Comparison of ENCODE assay signal across 18 cellular contexts in the genomic region with DNA sequence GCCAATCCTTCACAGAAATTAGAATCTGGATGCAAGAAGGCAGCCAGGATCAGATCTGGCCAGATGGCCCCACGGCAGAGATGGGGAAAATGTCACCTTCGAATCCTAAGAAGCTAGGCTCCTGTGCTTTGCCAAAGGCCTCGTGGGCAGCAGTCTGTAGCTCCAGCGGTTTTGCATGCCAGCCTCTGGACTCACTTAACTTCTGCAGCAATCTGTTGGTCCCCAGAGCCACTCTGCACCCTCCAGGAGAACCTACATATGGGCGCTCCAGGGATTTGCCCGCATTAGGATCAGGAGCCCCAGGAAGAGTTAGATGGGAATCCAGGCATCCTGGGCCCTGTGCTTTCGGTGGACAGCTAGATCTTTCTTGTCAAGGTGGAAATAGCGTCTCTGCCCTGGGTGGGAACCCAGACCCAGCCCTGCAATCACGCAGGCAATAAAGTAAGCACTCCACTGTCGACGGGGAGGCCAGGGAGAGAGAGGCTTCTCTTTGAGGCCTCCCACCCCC. TPM values are rescaled to one million over a fixed set of nuclear protein-coding genes. Genes with fewer than 3 reads are reported as not detected.
DNase-seq lines count a peak whose midpoint lies in the region; ATAC-seq, FAIRE-seq and TF ChIP-seq lines count a peak whose summit lies in the region.
"Had no signal": no experiment of that assay in that cellular context is flagged by ENCODE, and none has a peak within 500 bp of the region (broad histone marks: within the 10 kb centered on the region; RNA-seq: fewer than 3 reads in every experiment).

No MANE protein-coding gene starts in this region.

- no peak overlapping the region for H2AFZ ChIP-seq in HepG2 (ENCODE audit: low read length)

- H3K4me1 Mint-ChIP-seq in activated T-helper 17 cell treated with anti-CD3 and anti-CD28 coated beads, Interleukin-2, amount 50 U/mL, for 72 hours = peaks cover 5% of the 10 kb centered on the region
- H3K4me1 Mint-ChIP-seq in naive B cell (peaks cover 14 to 36% (median 24%) of the 10 kb centered on the region in 3 donors), type B pancreatic cell (ENCODE audit: unreplicated experiment) (peaks cover 10% of the 10 kb centered on the region)

- CTCF ChIA-PET in HepG2 (lab: Yijun Ruan, JAX; ENCODE audit: low intra/inter-chr PET ratio, low total read pairs) = interaction anchor here (2.2 kb wide), 1 partner anchor 711 kb away, joined by 14 read pairs; no protein-coding TSS in a partner anchor

- H3K9me3 ChIP-seq in HepG2 (ENCODE audit: low read length) (no peaks in the 10 kb centered on the region), right lobe of liver (no peaks in the 10 kb centered on the region)
- H3K9me3 ChIP-seq: Peyer's patch had no signal

- peak overlapping the region; percentile 80 for H3K4me2 ChIP-seq in HepG2 (ENCODE audit: low read depth, low read length)

- peaks cover 0 to 80% of the 10 kb centered on the region in 2 experiments for H3K27me3 ChIP-seq in HepG2 (ENCODE audit: control insufficient read depth in 1 of 2, insufficient read depth in 2 of 2, low read length in 2 of 2)
- H3K27me3 ChIP-seq in right lobe of liver = peaks cover 21 to 40% of the 10 kb centered on the region in 2 donors

- TF ChIP-seq POLR2A in HepG2 (IDR thresholded peaks at IDR 0.05; ENCODE audit: insufficient read depth in 1 of 2, low read depth in 2 of 2, low read length in 2 of 2) (no peak), right lobe of liver (IDR thresholded peaks at IDR 0.05) (no peak)

- H3K27ac Mint-ChIP-seq in activated T-helper 17 cell treated with anti-CD3 and anti-CD28 coated beads, Interleukin-2, amount 50 U/mL, for 72 hours = no peak overlapping the region
- peak overlapping the region in 1 of 6 donors; percentile 64 for H3K27ac Mint-ChIP-seq in naive B cell
- no peak overlapping the region for H3K27ac Mint-ChIP-seq in type B pancreatic cell
- H3K27ac Mint-ChIP-seq: activated CD4-positive, alpha-beta memory T cell treated with anti-CD3 and anti-CD28 coated beads, Interleukin-2, amount 10 ng/mL, durations not matched to agents 7 days and 5 days; activated naive CD4-positive, alpha-beta T cell treated with anti-CD3 and anti-CD28 coated beads, Interleukin-2, amount 50 U/mL, for 72 hours; CD14-positive monocyte had no signal

- DNase-seq in HepG2 (ENCODE audit: low spot score) (no peak), right lobe of liver (no peak), naive B cell (no peak), type B pancreatic cell (ENCODE audit: extremely low spot score, unreplicated experiment) (no peak), NCI-H1417 treated with DMSO at 0.1 percent for 48 hours (lab: John Stamatoyannopoulos, UW) (no peak)
- DNase-seq: NCI-H1930, NCI-H345 had no signal

- H3K4me1 ChIP-seq in HepG2 (ENCODE audit: insufficient read depth, low read length) (peaks cover 15% of the 10 kb centered on the region), right lobe of liver (peaks cover 0 to 17% (median 3%) of the 10 kb centered on the region in 4 donors)

- no peak for TF ChIP-seq CTCF in HepG2 (CRISPR knock-in tag; IDR thresholded peaks at IDR 0.05)
- TF ChIP-seq CTCF in right lobe of liver (IDR thresholded peaks at IDR 0.05) = no peak
- TF ChIP-seq CTCF in type B pancreatic cell (conservative IDR thresholded peaks at IDR 0.05) = no peak

- TF ChIP-seq EP300 in HepG2 (IDR thresholded peaks at IDR 0.05; ENCODE audit: low read depth in 2 of 2, low read length in 2 of 2) (no peak), HepG2 (CRISPR knock-in tag; IDR thresholded peaks at IDR 0.05; ENCODE audit: borderline replicate concordance) (no peak)

- no peaks in the 10 kb centered on the region for H3K36me3 ChIP-seq in HepG2 (replicated peaks in 1 of 2; ENCODE audit: control insufficient read depth in 1 of 2, insufficient read depth in 2 of 2, low read length in 2 of 2)
- H3K36me3 ChIP-seq in right lobe of liver = no peaks in the 10 kb centered on the region
- H3K36me3 ChIP-seq: Peyer's patch had no signal

- no peak overlapping the region for H3K27ac ChIP-seq in HepG2 (ENCODE audit: extremely low read length, insufficient read depth, low read length)
- H3K27ac ChIP-seq in right lobe of liver = no peak overlapping the region

- H3K79me2 ChIP-seq in HepG2 (ENCODE audit: insufficient read depth, low read length) = no peaks in the 10 kb centered on the region

- H3K9ac ChIP-seq in HepG2 (ENCODE audit: insufficient read depth, low read depth, low read length) = no peak overlapping the region

- H3K27me3 Mint-ChIP-seq in activated T-helper 17 cell treated with anti-CD3 and anti-CD28 coated beads, Interleukin-2, amount 50 U/mL, for 72 hours = peaks cover 72% of the 10 kb centered on the region
- peaks cover 89 to 97% (median 96%) of the 10 kb centered on the region in 3 donors for H3K27me3 Mint-ChIP-seq in naive B cell
- H3K27me3 Mint-ChIP-seq in type B pancreatic cell = peaks cover 99% of the 10 kb centered on the region

- in situ Hi-C loops in HepG2 (cut with HindIII; ENCODE audit: extremely low pct_ligation_motif_present, low pct_unique_long_range_greater_than_20kb) = loop anchor here (10.0 kb wide), 1 partner anchor 365 kb away; no protein-coding TSS in a partner anchor

- no peak; the same call in 2 of the 3 replicates for ATAC-seq in HepG2
- ATAC-seq in right lobe of liver = no peak
- ATAC-seq in activated T-helper 17 cell treated with anti-CD3 and anti-CD28 coated beads, Interleukin-2, amount 50 U/mL, for 72 hours (replicated peaks) = no peak
- no peak for ATAC-seq in naive B cell (ENCODE audit: low read depth in 2 of 2)
- ATAC-seq in HG03469 (IDR thresholded peaks at IDR 0.05; ENCODE audit: unreplicated experiment) = no peak
- no peak for ATAC-seq in HG02973 (IDR thresholded peaks at IDR 0.05; ENCODE audit: unreplicated experiment)

- POLR2A ChIA-PET in HepG2 (lab: Yijun Ruan, JAX) = no interaction called here

- H3K4me3 Mint-ChIP-seq in activated T-helper 17 cell treated with anti-CD3 and anti-CD28 coated beads, Interleukin-2, amount 50 U/mL, for 72 hours = peak overlapping the region; percentile 40
- peak overlapping the region in 5 of 8 donors; percentile 61 to 87 (median 69) for H3K4me3 Mint-ChIP-seq in naive B cell
- peak overlapping the region; percentile 78 for H3K4me3 Mint-ChIP-seq in type B pancreatic cell
- H3K4me3 Mint-ChIP-seq: activated CD4-positive, alpha-beta memory T cell treated with anti-CD3 and anti-CD28 coated beads, Interleukin-2, amount 10 ng/mL, durations not matched to agents 7 days and 5 days had no signal

- no peaks in the 10 kb centered on the region for H3K36me3 Mint-ChIP-seq in activated T-helper 17 cell treated with anti-CD3 and anti-CD28 coated beads, Interleukin-2, amount 50 U/mL, for 72 hours (ENCODE audit: low read depth)
- H3K36me3 Mint-ChIP-seq in naive B cell (peaks cover 2 to 5% of the 10 kb centered on the region in 2 donors), type B pancreatic cell (no peaks in the 10 kb centered on the region)
- H3K36me3 Mint-ChIP-seq: activated naive CD4-positive, alpha-beta T cell treated with anti-CD3 and anti-CD28 coated beads, Interleukin-2, amount 50 U/mL, for 72 hours had no signal

- no peaks in the 10 kb centered on the region for H4K20me1 ChIP-seq in HepG2 (ENCODE audit: insufficient read depth, low read length)

- H3K4me3 ChIP-seq in HepG2 (replicated peaks in 1 of 3; ENCODE audit: insufficient read depth in 1 of 3, low read depth in 2 of 3, low read length in 3 of 3) (peak overlapping the region in 1 of 3 experiments; percentile 56; a peak in 1 of 6 replicates), right lobe of liver (peak overlapping the region in 1 of 3 donors; percentile 41)

- no peak for FAIRE-seq in HepG2 (lab: Jason Lieb, UNC)

- no peaks in the 10 kb centered on the region for H3K9me3 Mint-ChIP-seq in activated T-helper 17 cell treated with anti-CD3 and anti-CD28 coated beads, Interleukin-2, amount 50 U/mL, for 72 hours
- H3K9me3 Mint-ChIP-seq in naive B cell = peaks cover 0 to 14% (median 1%) of the 10 kb centered on the region in 7 donors
- no peaks in the 10 kb centered on the region for H3K9me3 Mint-ChIP-seq in type B pancreatic cell
- H3K9me3 Mint-ChIP-seq: activated CD4-positive, alpha-beta memory T cell treated with anti-CD3 and anti-CD28 coated beads, Interleukin-2, amount 10 ng/mL, durations not matched to agents 7 days and 5 days; activated naive CD4-positive, alpha-beta T cell treated with anti-CD3 and anti-CD28 coated beads, Interleukin-2, amount 50 U/mL, for 72 hours had no signal

- WGBS in HepG2 (ENCODE audit: low lambda C conversion rate) = 27% methylated on average over 8 of the region's 11 CpGs
- WGBS in right lobe of liver (ENCODE audit: insufficient coverage, low coverage, low lambda C conversion rate, missing lambda C conversion rate) = 83% methylated on average over 1 of the region's 11 CpGs

- BruUV-seq in HepG2 (replicated peaks; lab: Mats Ljungman, UMichigan) = no TSS peak

- intact Hi-C loops in HepG2 (cut with micrococcal nuclease; ENCODE audit: unreplicated experiment) = loop anchor here (5.0 kb wide), 1 partner anchor 812 kb away; no protein-coding TSS in a partner anchor
- intact Hi-C loops in right lobe of liver (cut with DNase I) = loop anchor here in 1 of 2 donors (10.0 kb wide), 1 partner anchor 815 kb away; no protein-coding TSS in a partner anchor

- no peak for TF ChIP-seq RAD21 in HepG2 (CRISPR knock-in tag; IDR thresholded peaks at IDR 0.05)

RNA-seq across cellular contexts. Expression of a gene that starts 10.1 kb away (rescaled TPM):
- total RNA-seq in HepG2 (2016; rRNA removed; fragmentation: Illumina TruSeq; extraction: Trizol) = 0.04 TPM in 2 replicates
- total RNA-seq in HepG2 (2016; cell fraction: cytosol; rRNA removed; fragmentation: Illumina TruSeq; extraction: Trizol; ENCODE audit: low read depth) = not detected in 2 replicates
- total RNA-seq in HepG2 (2016; cell fraction: insoluble cytoplasmic fraction; rRNA removed; fragmentation: Illumina TruSeq; extraction: Trizol) = 0.02 TPM in 1 of 2 replicates, not detected in the other
- total RNA-seq in HepG2 (2016; cell fraction: membrane; rRNA removed; fragmentation: Illumina TruSeq; extraction: Trizol) = 0.03 TPM in 1 of 2 replicates, not detected in the other
- total RNA-seq in HepG2 (2016; cell fraction: nucleus; rRNA removed; fragmentation: Illumina TruSeq; extraction: Trizol) = not detected in 2 replicates
- 0.01 TPM in 1 of 2 replicates, not detected in the other for polyA plus RNA-seq in HepG2 (2011; rRNA removed)
- not detected in 2 replicates for polyA plus RNA-seq in HepG2 (2011; cell fraction: cytosol; rRNA removed)
- polyA plus RNA-seq in HepG2 (2011; cell fraction: nucleus; rRNA removed) = not detected in 2 replicates
- polyA plus RNA-seq in HepG2 (2012) = not detected in 2 replicates
- not detected in 2 replicates for polyA plus RNA-seq in HepG2 (2016; cell fraction: cytosol; fragmentation: Illumina TruSeq; extraction: Trizol; ENCODE audit: low read depth)
- polyA plus RNA-seq in HepG2 (2016; cell fraction: insoluble cytoplasmic fraction; fragmentation: Illumina TruSeq; extraction: Trizol; ENCODE audit: low read depth) = not detected in 2 replicates
- polyA plus RNA-seq in HepG2 (2016; cell fraction: membrane; fragmentation: Illumina TruSeq; extraction: Trizol; ENCODE audit: low read depth) = not detected in 2 replicates
- polyA plus RNA-seq in HepG2 (2016; cell fraction: nucleus; fragmentation: Illumina TruSeq; extraction: Trizol; ENCODE audit: insufficient read depth, low read depth) = 0.11 TPM in 1 of 2 replicates, not detected in the other
- polyA minus RNA-seq in HepG2 (2011; rRNA and poly(A)+ RNA removed; ENCODE audit: low replicate concordance) = 0.26 TPM in 1 of 2 replicates, not detected in the other
- polyA minus RNA-seq in HepG2 (2011; cell fraction: cytosol; rRNA and poly(A)+ RNA removed) = not detected in 2 replicates
- polyA minus RNA-seq in HepG2 (2011; cell fraction: nucleus; rRNA and poly(A)+ RNA removed) = 0.26 TPM in 1 of 2 replicates, not detected in the other
- total RNA-seq in right lobe of liver = not detected
- not detected for total RNA-seq in activated T-helper 17 cell treated with anti-CD3 and anti-CD28 coated beads, Interleukin-2, amount 50 U/mL, for 72 hours
- polyA plus RNA-seq in naive B cell (ENCODE audit: low read depth in 6 of 6) = not detected
- total RNA-seq in type B pancreatic cell (ENCODE audit: low replicate concordance) = 0.75 and 1.5 TPM in 2 replicates
- total RNA-seq: activated CD4-positive, alpha-beta memory T cell treated with anti-CD3 and anti-CD28 coated beads, Interleukin-2, amount 10 ng/mL, durations not matched to agents 7 days and 5 days; activated naive CD4-positive, alpha-beta T cell treated with anti-CD3 and anti-CD28 coated beads, Interleukin-2, amount 50 U/mL, for 72 hours; fibroblast of lung; left cardiac atrium; Peyer's patch; temporal lobe had no signal
- polyA plus RNA-seq: CD14-positive monocyte, fibroblast of lung had no signal

RNA-seq across cellular contexts. Expression of a gene that starts 25.0 kb away (rescaled TPM):
- total RNA-seq in HepG2 (2016; rRNA removed; fragmentation: Illumina TruSeq; extraction: Trizol) (not detected in 2 replicates), right lobe of liver (not detected), type B pancreatic cell (ENCODE audit: low replicate concordance) (1.2 TPM in 1 of 2 replicates, not detected in the other)
- total RNA-seq in HepG2 (2016; cell fraction: cytosol; rRNA removed; fragmentation: Illumina TruSeq; extraction: Trizol; ENCODE audit: low read depth) = not detected in 2 replicates
- total RNA-seq in HepG2 (2016; cell fraction: insoluble cytoplasmic fraction; rRNA removed; fragmentation: Illumina TruSeq; extraction: Trizol) = not detected in 2 replicates
- total RNA-seq in HepG2 (2016; cell fraction: membrane; rRNA removed; fragmentation: Illumina TruSeq; extraction: Trizol) = not detected in 2 replicates
- total RNA-seq in HepG2 (2016; cell fraction: nucleus; rRNA removed; fragmentation: Illumina TruSeq; extraction: Trizol) = not detected in 2 replicates
- polyA plus RNA-seq in HepG2 (2011; rRNA removed) (0.04 TPM in 1 of 2 replicates, not detected in the other), naive B cell (ENCODE audit: low read depth in 6 of 6) (not detected)
- polyA plus RNA-seq in HepG2 (2011; cell fraction: cytosol; rRNA removed) = not detected in 2 replicates
- polyA plus RNA-seq in HepG2 (2011; cell fraction: nucleus; rRNA removed) = not detected in 2 replicates
- polyA plus RNA-seq in HepG2 (2012) = not detected in 2 replicates
- polyA plus RNA-seq in HepG2 (2016; cell fraction: cytosol; fragmentation: Illumina TruSeq; extraction: Trizol; ENCODE audit: low read depth) = not detected in 2 replicates
- not detected in 2 replicates for polyA plus RNA-seq in HepG2 (2016; cell fraction: insoluble cytoplasmic fraction; fragmentation: Illumina TruSeq; extraction: Trizol; ENCODE audit: low read depth)
- not detected in 2 replicates for polyA plus RNA-seq in HepG2 (2016; cell fraction: membrane; fragmentation: Illumina TruSeq; extraction: Trizol; ENCODE audit: low read depth)
- not detected in 2 replicates for polyA plus RNA-seq in HepG2 (2016; cell fraction: nucleus; fragmentation: Illumina TruSeq; extraction: Trizol; ENCODE audit: insufficient read depth, low read depth)
- 2.9 TPM in 1 of 2 replicates, not detected in the other for polyA minus RNA-seq in HepG2 (2011; rRNA and poly(A)+ RNA removed; ENCODE audit: low replicate concordance)
- polyA minus RNA-seq in HepG2 (2011; cell fraction: cytosol; rRNA and poly(A)+ RNA removed) = not detected in 2 replicates
- not detected in 2 replicates for polyA minus RNA-seq in HepG2 (2011; cell fraction: nucleus; rRNA and poly(A)+ RNA removed)
- total RNA-seq in activated T-helper 17 cell treated with anti-CD3 and anti-CD28 coated beads, Interleukin-2, amount 50 U/mL, for 72 hours = not detected
- total RNA-seq: activated CD4-positive, alpha-beta memory T cell treated with anti-CD3 and anti-CD28 coated beads, Interleukin-2, amount 10 ng/mL, durations not matched to agents 7 days and 5 days; activated naive CD4-positive, alpha-beta T cell treated with anti-CD3 and anti-CD28 coated beads, Interleukin-2, amount 50 U/mL, for 72 hours; fibroblast of lung; left cardiac atrium; Peyer's patch; temporal lobe had no signal
- polyA plus RNA-seq: CD14-positive monocyte had no signal

RNA-seq across cellular contexts. Expression of a gene that starts 32.6 kb away (rescaled TPM):
- total RNA-seq in HepG2 (2016; rRNA removed; fragmentation: Illumina TruSeq; extraction: Trizol) (not detected in 2 replicates), right lobe of liver (not detected), type B pancreatic cell (ENCODE audit: low replicate concordance) (0.41 and 0.71 TPM in 2 replicates)
- total RNA-seq in HepG2 (2016; cell fraction: cytosol; rRNA removed; fragmentation: Illumina TruSeq; extraction: Trizol; ENCODE audit: low read depth) = not detected in 2 replicates
- total RNA-seq in HepG2 (2016; cell fraction: insoluble cytoplasmic fraction; rRNA removed; fragmentation: Illumina TruSeq; extraction: Trizol) = not detected in 2 replicates
- total RNA-seq in HepG2 (2016; cell fraction: membrane; rRNA removed; fragmentation: Illumina TruSeq; extraction: Trizol) = not detected in 2 replicates
- not detected in 2 replicates for total RNA-seq in HepG2 (2016; cell fraction: nucleus; rRNA removed; fragmentation: Illumina TruSeq; extraction: Trizol)
- polyA plus RNA-seq in HepG2 (2011; rRNA removed) (not detected in 2 replicates), naive B cell (ENCODE audit: low read depth in 6 of 6) (not detected)
- polyA plus RNA-seq in HepG2 (2011; cell fraction: cytosol; rRNA removed) = not detected in 2 replicates
- not detected in 2 replicates for polyA plus RNA-seq in HepG2 (2011; cell fraction: nucleus; rRNA removed)
- not detected in 2 replicates for polyA plus RNA-seq in HepG2 (2012)
- polyA plus RNA-seq in HepG2 (2016; cell fraction: cytosol; fragmentation: Illumina TruSeq; extraction: Trizol; ENCODE audit: low read depth) = not detected in 2 replicates
- not detected in 2 replicates for polyA plus RNA-seq in HepG2 (2016; cell fraction: insoluble cytoplasmic fraction; fragmentation: Illumina TruSeq; extraction: Trizol; ENCODE audit: low read depth)
- not detected in 2 replicates for polyA plus RNA-seq in HepG2 (2016; cell fraction: membrane; fragmentation: Illumina TruSeq; extraction: Trizol; ENCODE audit: low read depth)
- not detected in 2 replicates for polyA plus RNA-seq in HepG2 (2016; cell fraction: nucleus; fragmentation: Illumina TruSeq; extraction: Trizol; ENCODE audit: insufficient read depth, low read depth)
- polyA minus RNA-seq in HepG2 (2011; rRNA and poly(A)+ RNA removed; ENCODE audit: low replicate concordance) = not detected in 2 replicates
- polyA minus RNA-seq in HepG2 (2011; cell fraction: cytosol; rRNA and poly(A)+ RNA removed) = not detected in 2 replicates
- polyA minus RNA-seq in HepG2 (2011; cell fraction: nucleus; rRNA and poly(A)+ RNA removed) = not detected in 2 replicates
- not detected for total RNA-seq in activated T-helper 17 cell treated with anti-CD3 and anti-CD28 coated beads, Interleukin-2, amount 50 U/mL, for 72 hours
- total RNA-seq: activated CD4-positive, alpha-beta memory T cell treated with anti-CD3 and anti-CD28 coated beads, Interleukin-2, amount 10 ng/mL, durations not matched to agents 7 days and 5 days; activated naive CD4-positive, alpha-beta T cell treated with anti-CD3 and anti-CD28 coated beads, Interleukin-2, amount 50 U/mL, for 72 hours; fibroblast of lung; left cardiac atrium; Peyer's patch; sciatic nerve; temporal lobe had no signal
- polyA plus RNA-seq: CD14-positive monocyte, fibroblast of lung had no signal

RNA-seq across cellular contexts. Expression of a gene that starts 35.9 kb away (rescaled TPM):
- not detected in 2 replicates for total RNA-seq in HepG2 (2016; rRNA removed; fragmentation: Illumina TruSeq; extraction: Trizol)
- total RNA-seq in HepG2 (2016; cell fraction: cytosol; rRNA removed; fragmentation: Illumina TruSeq; extraction: Trizol; ENCODE audit: low read depth) = not detected in 2 replicates
- not detected in 2 replicates for total RNA-seq in HepG2 (2016; cell fraction: insoluble cytoplasmic fraction; rRNA removed; fragmentation: Illumina TruSeq; extraction: Trizol)
- not detected in 2 replicates for total RNA-seq in HepG2 (2016; cell fraction: membrane; rRNA removed; fragmentation: Illumina TruSeq; extraction: Trizol)
- not detected in 2 replicates for total RNA-seq in HepG2 (2016; cell fraction: nucleus; rRNA removed; fragmentation: Illumina TruSeq; extraction: Trizol)
- polyA plus RNA-seq in HepG2 (2011; rRNA removed) = 0.03 TPM in 1 of 2 replicates, not detected in the other
- polyA plus RNA-seq in HepG2 (2011; cell fraction: cytosol; rRNA removed) = not detected in 2 replicates
- not detected in 2 replicates for polyA plus RNA-seq in HepG2 (2011; cell fraction: nucleus; rRNA removed)
- polyA plus RNA-seq in HepG2 (2012) = not detected in 2 replicates
- not detected in 2 replicates for polyA plus RNA-seq in HepG2 (2016; cell fraction: cytosol; fragmentation: Illumina TruSeq; extraction: Trizol; ENCODE audit: low read depth)
- polyA plus RNA-seq in HepG2 (2016; cell fraction: insoluble cytoplasmic fraction; fragmentation: Illumina TruSeq; extraction: Trizol; ENCODE audit: low read depth) = not detected in 2 replicates
- 0.12 TPM in 1 of 2 replicates, not detected in the other for polyA plus RNA-seq in HepG2 (2016; cell fraction: membrane; fragmentation: Illumina TruSeq; extraction: Trizol; ENCODE audit: low read depth)
- not detected in 2 replicates for polyA plus RNA-seq in HepG2 (2016; cell fraction: nucleus; fragmentation: Illumina TruSeq; extraction: Trizol; ENCODE audit: insufficient read depth, low read depth)
- 11.6 TPM in 1 of 2 replicates, not detected in the other for polyA minus RNA-seq in HepG2 (2011; rRNA and poly(A)+ RNA removed; ENCODE audit: low replicate concordance)
- polyA minus RNA-seq in HepG2 (2011; cell fraction: cytosol; rRNA and poly(A)+ RNA removed) = not detected in 2 replicates
- polyA minus RNA-seq in HepG2 (2011; cell fraction: nucleus; rRNA and poly(A)+ RNA removed) = not detected in 2 replicates
- not detected for total RNA-seq in right lobe of liver
- total RNA-seq in activated T-helper 17 cell treated with anti-CD3 and anti-CD28 coated beads, Interleukin-2, amount 50 U/mL, for 72 hours = not detected
- polyA plus RNA-seq in naive B cell (ENCODE audit: low read depth in 6 of 6) = not detected
- 0.29 and 4.9 TPM in 2 replicates for total RNA-seq in type B pancreatic cell (ENCODE audit: low replicate concordance)
- total RNA-seq: activated CD4-positive, alpha-beta memory T cell treated with anti-CD3 and anti-CD28 coated beads, Interleukin-2, amount 10 ng/mL, durations not matched to agents 7 days and 5 days; activated naive CD4-positive, alpha-beta T cell treated with anti-CD3 and anti-CD28 coated beads, Interleukin-2, amount 50 U/mL, for 72 hours; temporal lobe had no signal

RNA-seq across cellular contexts. Expression of a gene that starts 44.6 kb away (rescaled TPM):
- total RNA-seq in HepG2 (2016; rRNA removed; fragmentation: Illumina TruSeq; extraction: Trizol) = not detected in 2 replicates
- not detected in 2 replicates for total RNA-seq in HepG2 (2016; cell fraction: cytosol; rRNA removed; fragmentation: Illumina TruSeq; extraction: Trizol; ENCODE audit: low read depth)
- not detected in 2 replicates for total RNA-seq in HepG2 (2016; cell fraction: insoluble cytoplasmic fraction; rRNA removed; fragmentation: Illumina TruSeq; extraction: Trizol)
- not detected in 2 replicates for total RNA-seq in HepG2 (2016; cell fraction: membrane; rRNA removed; fragmentation: Illumina TruSeq; extraction: Trizol)
- total RNA-seq in HepG2 (2016; cell fraction: nucleus; rRNA removed; fragmentation: Illumina TruSeq; extraction: Trizol) = not detected in 2 replicates
- polyA plus RNA-seq in HepG2 (2011; rRNA removed) = not detected in 2 replicates
- not detected in 2 replicates for polyA plus RNA-seq in HepG2 (2011; cell fraction: cytosol; rRNA removed)
- polyA plus RNA-seq in HepG2 (2011; cell fraction: nucleus; rRNA removed) = not detected in 2 replicates
- not detected in 2 replicates for polyA plus RNA-seq in HepG2 (2012)
- polyA plus RNA-seq in HepG2 (2016; cell fraction: cytosol; fragmentation: Illumina TruSeq; extraction: Trizol; ENCODE audit: low read depth) = not detected in 2 replicates
- not detected in 2 replicates for polyA plus RNA-seq in HepG2 (2016; cell fraction: insoluble cytoplasmic fraction; fragmentation: Illumina TruSeq; extraction: Trizol; ENCODE audit: low read depth)
- not detected in 2 replicates for polyA plus RNA-seq in HepG2 (2016; cell fraction: membrane; fragmentation: Illumina TruSeq; extraction: Trizol; ENCODE audit: low read depth)
- polyA plus RNA-seq in HepG2 (2016; cell fraction: nucleus; fragmentation: Illumina TruSeq; extraction: Trizol; ENCODE audit: insufficient read depth, low read depth) = not detected in 2 replicates
- polyA minus RNA-seq in HepG2 (2011; rRNA and poly(A)+ RNA removed; ENCODE audit: low replicate concordance) = 0.51 TPM in 1 of 2 replicates, not detected in the other
- polyA minus RNA-seq in HepG2 (2011; cell fraction: cytosol; rRNA and poly(A)+ RNA removed) = not detected in 2 replicates
- not detected in 2 replicates for polyA minus RNA-seq in HepG2 (2011; cell fraction: nucleus; rRNA and poly(A)+ RNA removed)
- under 1 TPM in 1 of 6 experiments, not detected in 5; 0.09 TPM for total RNA-seq in right lobe of liver
- not detected for total RNA-seq in activated T-helper 17 cell treated with anti-CD3 and anti-CD28 coated beads, Interleukin-2, amount 50 U/mL, for 72 hours
- polyA plus RNA-seq in naive B cell (ENCODE audit: low read depth in 6 of 6) = not detected
- 0.67 and 4.1 TPM in 2 replicates for total RNA-seq in type B pancreatic cell (ENCODE audit: low replicate concordance)
- total RNA-seq: activated CD4-positive, alpha-beta memory T cell treated with anti-CD3 and anti-CD28 coated beads, Interleukin-2, amount 10 ng/mL, durations not matched to agents 7 days and 5 days; activated naive CD4-positive, alpha-beta T cell treated with anti-CD3 and anti-CD28 coated beads, Interleukin-2, amount 50 U/mL, for 72 hours; fibroblast of lung; left cardiac atrium had no signal
